Comparison of ENCODE assay signal across 11 cellular contexts in genomic region chr5:111997308-111998159, GRCh38.
DNase-seq lines count a peak whose midpoint lies in the region; ATAC-seq, FAIRE-seq and TF ChIP-seq lines count a peak whose summit lies in the region.
"Had no signal": no experiment of that assay in that cellular context is flagged by ENCODE, and none has a peak within 500 bp of the region (broad histone marks: within the 10 kb centered on the region; RNA-seq: fewer than 3 reads in every experiment).

No MANE protein-coding gene starts in this region.

- H3K79me2 ChIP-seq in keratinocyte (ENCODE audit: control insufficient read depth, insufficient read depth, low read length): no peaks in the 10 kb centered on the region

- FAIRE-seq in HTR-8/SVneo (lab: Jason Lieb, UNC) (peak; percentile 71), keratinocyte (lab: Jason Lieb, UNC) (peak; percentile 99)

- H3K27ac ChIP-seq in keratinocyte (ENCODE audit: control insufficient read depth, insufficient read depth, low read length): peak overlapping the region; percentile 15

- H3K9me1 ChIP-seq in keratinocyte (ENCODE audit: control insufficient read depth, extremely low read depth, insufficient read depth, low read length): no peaks in the 10 kb centered on the region

- TF ChIP-seq CTCF in keratinocyte (optimal IDR thresholded peaks at IDR 0.05 in 1 of 3, IDR thresholded peaks at IDR 0.05 in 1 of 3, conservative IDR thresholded peaks at IDR 0.05 in 1 of 3; ENCODE audit: extremely low read depth in 1 of 3, insufficient read depth in 2 of 3, low read length in 3 of 3): no peak

- H2AFZ ChIP-seq in keratinocyte (ENCODE audit: control insufficient read depth, low read length): no peak overlapping the region

- H3K36me3 ChIP-seq in keratinocyte (ENCODE audit: control insufficient read depth in 2 of 2, extremely low read depth in 1 of 2, insufficient read depth in 2 of 2, low read length in 2 of 2): no peaks in the 10 kb centered on the region

- H3K4me2 ChIP-seq in keratinocyte (ENCODE audit: control insufficient read depth, extremely low read depth, insufficient read depth, low read depth, low read length): peak overlapping the region; percentile 19

- H3K9me3 ChIP-seq in keratinocyte (ENCODE audit: control insufficient read depth, low read depth, low read length): no peaks in the 10 kb centered on the region

- ATAC-seq in HG02798 (IDR thresholded peaks at IDR 0.05; ENCODE audit: poor library complexity, unreplicated experiment) (no peak), HG03135 (IDR thresholded peaks at IDR 0.05; ENCODE audit: unreplicated experiment) (no peak)

- peaks cover 30% of the 10 kb centered on the region for H3K4me1 ChIP-seq in keratinocyte (ENCODE audit: control insufficient read depth, extremely low read depth, insufficient read depth, low read length)

- DNase-seq in AG08396 (ENCODE audit: low spot score): peak; percentile 86
- DNase-seq in HTR-8/SVneo (ENCODE audit: insufficient read length, low spot score): peak; percentile 71
- peak; percentile 100 for DNase-seq in amniotic epithelial cell (ENCODE audit: low read depth)
- DNase-seq in keratinocyte (ENCODE audit: low read depth, low spot score): peak; percentile 97
- no peak for DNase-seq in NAMALWA (ENCODE audit: low spot score)
- no peak for DNase-seq in NCI-H446 treated with DMSO at 0.1 percent for 48 hours (lab: John Stamatoyannopoulos, UW)
- DNase-seq: activated T-cell treated with anti-CD3 and anti-CD28 coated beads, Interleukin-2, amount 50 U/mL, for 24 hours; NCI-H1092; stimulated activated CD4-positive, alpha-beta T cell treated with anti-CD3 and anti-CD28 coated beads, Interleukin-4, amount 100 ng/mL, for 1 hour had no signal

- no peak overlapping the region for H3K9ac ChIP-seq in keratinocyte (ENCODE audit: control insufficient read depth, extremely low read depth, insufficient read depth, low read length)

- no peak overlapping the region for H3K4me3 ChIP-seq in keratinocyte (ENCODE audit: control insufficient read depth in 2 of 3, extremely low read depth in 1 of 3, insufficient read depth in 2 of 3, low read depth in 1 of 3, low read length in 3 of 3)

- H3K27me3 ChIP-seq in keratinocyte (ENCODE audit: control insufficient read depth, extremely low read depth, insufficient read depth, low read length): no peaks in the 10 kb centered on the region

- dilution Hi-C loops in keratinocyte (cut with MboI; ENCODE audit: extremely low pct_ligation_motif_present, low sequenced_read_pairs): no loop called here

- H4K20me1 ChIP-seq in keratinocyte (ENCODE audit: control insufficient read depth, extremely low read depth, insufficient read depth, low read length): no peaks in the 10 kb centered on the region

Comparison
In these comparisons a context has a peak if more than half of its experiments do, and no peak if none do; other contexts are left out.
1. DNase-seq: peak in AG08396 (single experiment), HTR-8/SVneo (single experiment), amniotic epithelial cell (single experiment) and keratinocyte (single experiment); none in NAMALWA (single experiment) and NCI-H446 treated with DMSO at 0.1 percent for 48 hours (single experiment).